Comparison of ENCODE assay signal across 8 cellular contexts in the genomic region with DNA sequence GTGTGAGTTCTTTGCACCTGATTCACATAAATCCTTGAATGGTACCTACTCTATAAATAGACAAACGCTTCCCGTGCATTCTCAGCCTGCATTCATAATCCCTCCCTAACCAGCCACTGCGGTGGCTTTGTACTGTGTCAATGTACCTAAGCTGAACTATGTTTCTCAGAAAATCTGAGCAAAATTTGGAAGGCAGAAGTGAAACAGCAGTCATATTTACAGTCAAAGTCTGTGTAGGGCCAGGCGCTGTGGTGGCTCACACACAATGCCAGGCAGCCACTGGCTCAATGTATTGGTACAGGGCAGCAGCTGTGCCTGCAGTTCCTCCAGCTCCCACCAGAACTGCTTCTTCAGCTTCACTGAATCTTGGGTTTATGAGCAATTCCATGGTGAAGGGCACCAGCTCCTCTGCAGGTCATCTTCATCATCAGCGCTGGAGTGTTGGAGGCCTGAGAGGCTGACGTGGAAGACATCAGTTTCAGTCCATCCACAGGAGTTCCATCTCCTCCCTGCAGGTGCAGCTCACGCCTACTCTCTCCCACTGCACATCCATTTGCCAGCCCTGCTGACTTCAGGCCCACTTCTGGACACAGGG. TPM values are rescaled to one million over a fixed set of nuclear protein-coding genes. Genes with fewer than 3 reads are reported as not detected.
A peak's percentile ranks its signal among the peaks of the same experiment; 100 is the strongest.
DNase-seq lines count a peak whose midpoint lies in the region; ATAC-seq, FAIRE-seq and TF ChIP-seq lines count a peak whose summit lies in the region.

No MANE protein-coding gene starts in this region.

- no peak for TF ChIP-seq POLR2A in K562 (conservative IDR thresholded peaks at IDR 0.05)

- WGBS in K562 (ENCODE audit: insufficient coverage, low coverage, missing lambda C conversion rate), result 51% methylated on average over 7 of the region's 7 CpGs

- no peaks in the 10 kb centered on the region for H4K20me1 ChIP-seq in K562 (replicated peaks; ENCODE audit: control insufficient read depth, insufficient read depth, low read length)

- no peaks in the 10 kb centered on the region for H3K27me3 ChIP-seq in K562 (ENCODE audit: control insufficient read depth in 2 of 2, insufficient read depth in 2 of 2, low read length in 2 of 2)

- H3K79me2 ChIP-seq in K562 (ENCODE audit: control insufficient read depth, insufficient read depth, low read length), result no peaks in the 10 kb centered on the region

- no peak for TF ChIP-seq RAD21 in K562 (CRISPR knock-in tag; conservative IDR thresholded peaks at IDR 0.05 in 1 of 2, IDR thresholded peaks at IDR 0.05 in 1 of 2)

- H3K4me1 ChIP-seq in K562 (replicated peaks in 1 of 2; ENCODE audit: control insufficient read depth in 2 of 2, insufficient read depth in 2 of 2, low read length in 2 of 2), result peaks cover 0 to 5% of the 10 kb centered on the region in 2 experiments; a peak in 1 of 5 replicates

- H2AFZ ChIP-seq in K562 (ENCODE audit: low read depth, low read length), result no peak overlapping the region

- H3K27ac ChIP-seq in K562 (ENCODE audit: extremely low read depth, low read depth, low read length), result no peak overlapping the region

- no peak overlapping the region for H3K9ac ChIP-seq in K562 (ENCODE audit: insufficient read depth in 1 of 2, low read depth in 2 of 2, low read length in 2 of 2)

- no peak overlapping the region for H3K4me3 ChIP-seq in K562

- H3K36me3 ChIP-seq in K562 (ENCODE audit: control insufficient read depth, insufficient read depth, low read length), result no peaks in the 10 kb centered on the region

- peak in 2 of 3 experiments; percentile 15 to 34; a peak in 1 of 6 replicates for TF ChIP-seq CTCF in K562 (IDR thresholded peaks at IDR 0.05 in 2 of 3, conservative IDR thresholded peaks at IDR 0.05 in 1 of 3; ENCODE audit: insufficient read depth in 2 of 3, low read depth in 1 of 3, low read length in 3 of 3)

- intact Hi-C loops in K562 (cut with micrococcal nuclease), result no loop called here

- peak; percentile 34 for DNase-seq in activated naive CD4-positive, alpha-beta T cell treated with Interleukin-2 at 50 U/mL for 16 hours
- no peak for DNase-seq in activated naive CD4-positive, alpha-beta T cell (lab: John Stamatoyannopoulos, UW)
- DNase-seq in MV-4-11 (lab: John Stamatoyannopoulos, UW), result peak; percentile 99
- DNase-seq in K562 (ENCODE audit: extremely low read depth in 1 of 4, low spot score in 3 of 4), result no peak
- DNase-seq in pons (ENCODE audit: low spot score), result peak; percentile 73
- DNase-seq in dermis blood vessel endothelial cell, result no peak
- no peak for DNase-seq in AG08396 (ENCODE audit: low spot score)

- FAIRE-seq in K562 (lab: Jason Lieb, UNC), result no peak

- no TSS peak for BruUV-seq in K562 (replicated peaks; lab: Mats Ljungman, UMichigan)

- POLR2A ChIA-PET in K562 (lab: Yijun Ruan, JAX), result interaction anchor here (1.1 kb wide), 1 partner anchor 8 kb away, joined by 3 read pairs; no protein-coding TSS in a partner anchor

- TF ChIP-seq EP300 in K562 (IDR thresholded peaks at IDR 0.05; ENCODE audit: low read length), result no peak

- ATAC-seq in HG02623 (IDR thresholded peaks at IDR 0.05; ENCODE audit: unreplicated experiment), result peak; percentile 96
- peak; percentile 65 for ATAC-seq in K562

- H3K9me3 ChIP-seq in K562 (replicated peaks; ENCODE audit: control insufficient read depth, insufficient read depth, low read depth, low read length), result no peaks in the 10 kb centered on the region

- no peak overlapping the region for H3K4me2 ChIP-seq in K562 (ENCODE audit: insufficient read depth, low read length)

- CTCF ChIA-PET in K562 (lab: Yijun Ruan, JAX; ENCODE audit: low intra/inter-chr PET ratio), result no interaction called here

- H3K9me1 ChIP-seq in K562 (ENCODE audit: control insufficient read depth, insufficient read depth, low read length), result no peaks in the 10 kb centered on the region

- in situ Hi-C loops in K562 (cut with MboI), result no loop called here

TF ChIP-seq in K562, 482 proteins besides CTCF, POLR2A, EP300 and RAD21:
- no peak for TF ChIP-seq KLF6 (CRISPR knock-in tag; IDR thresholded peaks at IDR 0.05; ENCODE audit: borderline replicate concordance)
- no peak for TF ChIP-seq FOXA1 (IDR thresholded peaks at IDR 0.05; ENCODE audit: borderline replicate concordance)
- TF ChIP-seq NR3C1 (CRISPR knock-in tag; IDR thresholded peaks at IDR 0.05), result no peak
- TF ChIP-seq RFX5 (IDR thresholded peaks at IDR 0.05; ENCODE audit: low read depth, low read length), result no peak
- no peak for TF ChIP-seq TBL1XR1 (IDR thresholded peaks at IDR 0.05; ENCODE audit: low read length in 2 of 2)
- no peak for TF ChIP-seq ZNF134 (CRISPR knock-in tag; conservative IDR thresholded peaks at IDR 0.05)
- no peak for TF ChIP-seq FOXP1 (CRISPR knock-in tag; IDR thresholded peaks at IDR 0.05)
- TF ChIP-seq ZNF41 (CRISPR knock-in tag; conservative IDR thresholded peaks at IDR 0.05), result no peak
- no peak for TF ChIP-seq CBX5 (IDR thresholded peaks at IDR 0.05; ENCODE audit: borderline replicate concordance, low read depth)
- no peak for TF ChIP-seq NR2C1 (IDR thresholded peaks at IDR 0.05)
- TF ChIP-seq NR2C1 (tag; IDR thresholded peaks at IDR 0.05), result no peak
- TF ChIP-seq ZNF717 (CRISPR knock-in tag; IDR thresholded peaks at IDR 0.05), result no peak
- TF ChIP-seq ZBTB5 (IDR thresholded peaks at IDR 0.05), result no peak
- no peak for TF ChIP-seq SIRT6 (IDR thresholded peaks at IDR 0.05; ENCODE audit: low read depth, low read length)
- TF ChIP-seq ILF3 (IDR thresholded peaks at IDR 0.05; ENCODE audit: borderline replicate concordance), result no peak
- TF ChIP-seq ELF2 (CRISPR knock-in tag; IDR thresholded peaks at IDR 0.05), result no peak
- TF ChIP-seq ESRRA (IDR thresholded peaks at IDR 0.05; ENCODE audit: borderline replicate concordance, low read depth), result no peak
- no peak for TF ChIP-seq ZNF655 (CRISPR knock-in tag; IDR thresholded peaks at IDR 0.05)
- TF ChIP-seq FOXK2 (conservative IDR thresholded peaks at IDR 0.05 in 1 of 2, IDR thresholded peaks at IDR 0.05 in 1 of 2; ENCODE audit: low read depth in 2 of 2), result no peak
- no peak for TF ChIP-seq NFRKB (IDR thresholded peaks at IDR 0.05; ENCODE audit: low read depth)

RNA-seq across cellular contexts. Expression of gene IRF2, which starts 32.3 kb away (rescaled TPM):
- 15.6 and 19.2 TPM in 2 replicates for total RNA-seq in K562 (2011; cell fraction: chromatin; rRNA removed; ENCODE audit: low replicate concordance)
- 10.3 and 10.7 TPM in 2 replicates for total RNA-seq in K562 (2011; cell fraction: nucleolus; rRNA removed)
- total RNA-seq in K562 (2011; cell fraction: nucleoplasm; rRNA removed), result 10.5 and 12.5 TPM in 2 replicates
- 7.1 and 8.2 TPM in 2 replicates for total RNA-seq in K562 (2014; rRNA removed)
- 12.0 TPM in 2 replicates for total RNA-seq in K562 (2014; rRNA removed; fragmentation: Illumina TruSeq; extraction: Trizol)
- total RNA-seq in K562 (2015; rRNA removed; fragmentation: Illumina TruSeq; extraction: Trizol), result 9.9 and 10.2 TPM in 2 replicates
- 11.3 and 11.9 TPM in 2 replicates for total RNA-seq in K562 (2021)
- 11.3 and 15.3 TPM in 2 replicates for polyA plus RNA-seq in K562 (2011; rRNA removed)
- polyA plus RNA-seq in K562 (2011; cell fraction: cytosol; rRNA removed), result 11.6 and 13.5 TPM in 2 replicates
- 9.3 and 12.3 TPM in 2 replicates for polyA plus RNA-seq in K562 (2011; cell fraction: nucleus; rRNA removed)
- polyA plus RNA-seq in K562 (2012), result 10.6 and 13.8 TPM in 2 replicates
- 12.2 and 14.5 TPM in 2 replicates for polyA plus RNA-seq in K562 (2014; fragmentation: Illumina TruSeq; extraction: Trizol)
- polyA plus RNA-seq in K562 (2014; fragmentation: Nextera tagmentation; extraction: Ambion mirVana), result 10 to 100 TPM in 1 of 2 experiments, 1 to 10 TPM in 1; 8.8 to 17.1 TPM
- 8.4 and 9.4 TPM in 2 replicates for polyA plus RNA-seq in K562 (2014; rRNA removed)
- 18.1 and 18.7 TPM in 2 replicates for polyA minus RNA-seq in K562 (2011; rRNA and poly(A)+ RNA removed)
- polyA minus RNA-seq in K562 (2011; cell fraction: cytosol; rRNA and poly(A)+ RNA removed), result 8.7 and 10.5 TPM in 2 replicates
- polyA minus RNA-seq in K562 (2011; cell fraction: nucleus; rRNA and poly(A)+ RNA removed), result 7.4 and 19.0 TPM in 2 replicates
- 27.4 and 31.8 TPM in 2 replicates for total RNA-seq in dermis blood vessel endothelial cell

Comparison
In these comparisons a context has a peak if more than half of its experiments do, and no peak if none do; other contexts are left out.
1. DNase-seq: peak in activated naive CD4-positive, alpha-beta T cell treated with Interleukin-2 at 50 U/mL for 16 hours (single experiment), MV-4-11 (single experiment) and pons (single experiment); none in activated naive CD4-positive, alpha-beta T cell (0 of 4), K562 (0 of 4), dermis blood vessel endothelial cell (single experiment) and AG08396 (single experiment).